In the genomic region with DNA sequence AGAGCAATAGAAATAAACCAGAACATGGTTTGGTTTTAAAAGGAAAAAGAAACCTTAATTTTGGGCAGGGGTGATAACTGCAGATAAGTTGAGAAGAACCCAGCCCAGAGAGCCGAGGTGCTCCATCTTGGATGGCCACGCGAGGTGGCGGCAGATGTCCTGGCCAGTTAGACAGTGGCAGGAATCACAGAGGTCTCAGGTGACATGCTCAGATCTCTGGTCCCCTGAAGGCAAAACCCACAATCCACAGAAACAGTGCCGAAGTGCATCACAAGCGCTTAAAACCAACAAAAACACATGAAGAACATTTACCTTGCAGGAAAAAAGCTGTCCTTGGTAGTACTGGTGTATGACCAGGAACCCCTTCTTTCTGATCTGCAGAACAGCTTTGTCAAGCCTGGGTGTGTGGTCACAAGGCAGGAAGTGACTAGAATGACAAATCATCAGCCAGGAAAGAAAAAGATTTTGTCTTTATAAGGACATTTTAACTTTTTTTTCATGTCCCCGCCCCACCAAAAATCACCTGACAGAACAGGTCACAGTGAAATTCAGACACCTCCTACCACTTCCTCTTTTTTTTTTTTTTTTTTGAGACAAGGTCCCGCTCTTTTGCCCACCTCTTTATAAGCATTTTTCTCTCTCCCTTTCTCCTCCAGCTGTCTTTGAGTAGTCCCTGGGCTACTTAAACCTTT, we compare ENCODE assay signal across 8 cellular contexts. TPM values are rescaled to one million over a fixed set of nuclear protein-coding genes. Genes with fewer than 3 reads are reported as not detected.
DNase-seq lines count a peak whose midpoint lies in the region; ATAC-seq and TF ChIP-seq lines count a peak whose summit lies in the region.

A gene with protein sequence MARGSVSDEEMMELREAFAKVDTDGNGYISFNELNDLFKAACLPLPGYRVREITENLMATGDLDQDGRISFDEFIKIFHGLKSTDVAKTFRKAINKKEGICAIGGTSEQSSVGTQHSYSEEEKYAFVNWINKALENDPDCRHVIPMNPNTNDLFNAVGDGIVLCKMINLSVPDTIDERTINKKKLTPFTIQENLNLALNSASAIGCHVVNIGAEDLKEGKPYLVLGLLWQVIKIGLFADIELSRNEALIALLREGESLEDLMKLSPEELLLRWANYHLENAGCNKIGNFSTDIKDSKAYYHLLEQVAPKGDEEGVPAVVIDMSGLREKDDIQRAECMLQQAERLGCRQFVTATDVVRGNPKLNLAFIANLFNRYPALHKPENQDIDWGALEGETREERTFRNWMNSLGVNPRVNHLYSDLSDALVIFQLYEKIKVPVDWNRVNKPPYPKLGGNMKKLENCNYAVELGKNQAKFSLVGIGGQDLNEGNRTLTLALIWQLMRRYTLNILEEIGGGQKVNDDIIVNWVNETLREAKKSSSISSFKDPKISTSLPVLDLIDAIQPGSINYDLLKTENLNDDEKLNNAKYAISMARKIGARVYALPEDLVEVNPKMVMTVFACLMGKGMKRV (minus strand): TSS at position 379 of the 692 bp plus-strand sequence. CDS start 22,515 bp downstream, outside the sequence.

- H3F3A ChIP-seq in PC-9 (ENCODE audit: insufficient read depth, low read depth) = peaks cover 12% of the 10 kb centered on the region

- intact Hi-C loops in PC-9 (cut with micrococcal nuclease; ENCODE audit: unreplicated experiment) = no loop called here
- intact Hi-C loops in activated T-helper 1 cell treated with anti-CD3 and anti-CD28 coated beads, Interleukin-12 subunit alpha, Interleukin-12 subunit beta, Interleukin-2, Interleukin-4 antibody, amounts not matched to agents 30 ng/mL and 10 ng/mL and 1 ng/mL, durations not matched to agents 14 hours and 24 hours and 36 hours (cut with micrococcal nuclease) = loop anchor here (1.0 to 2.0 kb wide), 4 partner anchors 9 to 841 kb away; a partner anchor contains a TSS
- intact Hi-C loops in left lung (cut with DNase I) = no loop called here
- intact Hi-C loops in posterior cingulate gyrus (cut with DNase I) = no loop called here

- no peaks in the 10 kb centered on the region for H3K9me3 Mint-ChIP-seq in activated T-helper 1 cell treated with anti-CD3 and anti-CD28 coated beads, Interleukin-12 subunit alpha, Interleukin-12 subunit beta, Interleukin-2, Interleukin-4 antibody, amounts not matched to agents 30 ng/mL and 10 ng/mL and 1 ng/mL, durations not matched to agents 14 hours and 24 hours and 36 hours

- H3K27me3 Mint-ChIP-seq in activated T-helper 1 cell treated with anti-CD3 and anti-CD28 coated beads, Interleukin-12 subunit alpha, Interleukin-12 subunit beta, Interleukin-2, Interleukin-4 antibody, amounts not matched to agents 30 ng/mL and 10 ng/mL and 1 ng/mL, durations not matched to agents 14 hours and 24 hours and 36 hours (ENCODE audit: insufficient read depth) = no peaks in the 10 kb centered on the region

- H3K27ac ChIP-seq in PC-9 = peak within 1 kb of the TSS; percentile 94
- peak within 1 kb of the TSS; percentile 62 to 93 for H3K27ac ChIP-seq in left lung

- H3K9me3 ChIP-seq in PC-9 (ENCODE audit: insufficient read depth, low read depth) (no peaks in the 10 kb centered on the region), left lung (no peaks in the 10 kb centered on the region)

- DNase-seq in PC-9 = peak; percentile 62 to 87
- peak; percentile 83 for DNase-seq in activated T-helper 1 cell treated with anti-CD3 and anti-CD28 coated beads, Interleukin-12 subunit alpha, Interleukin-12 subunit beta, Interleukin-2, Interleukin-4 antibody, amounts not matched to agents 30 ng/mL and 10 ng/mL and 1 ng/mL, durations not matched to agents 14 hours and 24 hours and 36 hours (ENCODE audit: low spot score)
- peak; percentile 46 to 82 for DNase-seq in left lung
- DNase-seq in stimulated activated CD8-positive, alpha-beta memory T cell treated with anti-CD3 and anti-CD28 coated beads, Interleukin-7, amount 100 ng/mL, for 1 hour (ENCODE audit: low read depth in 2 of 2) = peak; percentile 52 to 53
- DNase-seq in NCI-H510A (lab: John Stamatoyannopoulos, UW) = no peak
- DNase-seq in posterior cingulate gyrus = no peak

- ATAC-seq in GM18867 (IDR thresholded peaks at IDR 0.05; ENCODE audit: unreplicated experiment) = peak; percentile 66
- peak; percentile 57 for ATAC-seq in HG03039 (IDR thresholded peaks at IDR 0.05; ENCODE audit: unreplicated experiment)
- ATAC-seq in left lung = peak; percentile 71

- H3K36me3 ChIP-seq in PC-9 (ENCODE audit: low read depth) = peaks cover 6% of the 10 kb centered on the region; the same call in 1 of the 2 replicates
- H3K36me3 ChIP-seq in left lung = no peaks in the 10 kb centered on the region

- H3K27me3 ChIP-seq in PC-9 (ENCODE audit: insufficient read depth, low read depth) (no peaks in the 10 kb centered on the region), left lung (no peaks in the 10 kb centered on the region)

- peaks cover 47% of the 10 kb centered on the region for H3K79me2 ChIP-seq in PC-9 (ENCODE audit: low read depth)

- H2AFZ ChIP-seq in PC-9 = peak within 1 kb of the TSS; percentile 82

- BruUV-seq in PC-9 (replicated peaks; lab: Mats Ljungman, UMichigan) = TSS peak; percentile 53

- H3K36me3 Mint-ChIP-seq in activated T-helper 1 cell treated with anti-CD3 and anti-CD28 coated beads, Interleukin-12 subunit alpha, Interleukin-12 subunit beta, Interleukin-2, Interleukin-4 antibody, amounts not matched to agents 30 ng/mL and 10 ng/mL and 1 ng/mL, durations not matched to agents 14 hours and 24 hours and 36 hours (ENCODE audit: low read depth) = peaks cover 29% of the 10 kb centered on the region

- POLR2A ChIA-PET in PC-9 (lab: Charles Lee; ENCODE audit: unreplicated experiment) = interaction anchor here (0.6 to 1.0 kb wide), 8 partner anchors 8 to 494 kb away, joined by 4 to 34 read pairs (median 14); no protein-coding TSS in a partner anchor

- H3K4me1 Mint-ChIP-seq in activated T-helper 1 cell treated with anti-CD3 and anti-CD28 coated beads, Interleukin-12 subunit alpha, Interleukin-12 subunit beta, Interleukin-2, Interleukin-4 antibody, amounts not matched to agents 30 ng/mL and 10 ng/mL and 1 ng/mL, durations not matched to agents 14 hours and 24 hours and 36 hours (ENCODE audit: low read depth) = peaks cover 61% of the 10 kb centered on the region

- peak within 1 kb of the TSS; percentile 99 for H3K27ac Mint-ChIP-seq in activated T-helper 1 cell treated with anti-CD3 and anti-CD28 coated beads, Interleukin-12 subunit alpha, Interleukin-12 subunit beta, Interleukin-2, Interleukin-4 antibody, amounts not matched to agents 30 ng/mL and 10 ng/mL and 1 ng/mL, durations not matched to agents 14 hours and 24 hours and 36 hours

- H3K4me3 Mint-ChIP-seq in activated T-helper 1 cell treated with anti-CD3 and anti-CD28 coated beads, Interleukin-12 subunit alpha, Interleukin-12 subunit beta, Interleukin-2, Interleukin-4 antibody, amounts not matched to agents 30 ng/mL and 10 ng/mL and 1 ng/mL, durations not matched to agents 14 hours and 24 hours and 36 hours = peak within 1 kb of the TSS; percentile 97

- no peaks in the 10 kb centered on the region; the same call in 1 of the 2 replicates for H3K9me2 ChIP-seq in PC-9 (ENCODE audit: insufficient read depth)

- peaks cover 36% of the 10 kb centered on the region for H3K4me1 ChIP-seq in PC-9 (replicated peaks; ENCODE audit: insufficient read depth)
- H3K4me1 ChIP-seq in left lung = peaks cover 0 to 37% of the 10 kb centered on the region in 2 donors

- CTCF ChIA-PET in PC-9 (lab: Charles Lee) = interaction anchor here (0.5 kb wide), 1 partner anchor 917 kb away, joined by 4 read pairs; no protein-coding TSS in a partner anchor

- H3K4me2 ChIP-seq in PC-9 = peak within 1 kb of the TSS; percentile 89

- H3K4me3 ChIP-seq in PC-9 (peak within 1 kb of the TSS; percentile 72), left lung (peak within 1 kb of the TSS; percentile 12 to 52)

- peaks cover 10% of the 10 kb centered on the region for H4K20me1 ChIP-seq in PC-9 (ENCODE audit: insufficient read depth)

- TF ChIP-seq CTCF in PC-9 (conservative IDR thresholded peaks at IDR 0.05) (no peak), left lung (IDR thresholded peaks at IDR 0.05) (no peak)

RNA-seq across cellular contexts. Expression of the gene that starts here (rescaled TPM):
- total RNA-seq in PC-9 (2021) (131 and 197 TPM in 2 replicates), left lung (100 to 1,000 TPM; 119 to 401 TPM)
- 758 and 774 TPM in 2 replicates for total RNA-seq in activated T-helper 1 cell treated with anti-CD3 and anti-CD28 coated beads, Interleukin-12 subunit alpha, Interleukin-12 subunit beta, Interleukin-2, Interleukin-4 antibody, amounts not matched to agents 30 ng/mL and 10 ng/mL and 1 ng/mL, durations not matched to agents 14 hours and 24 hours and 36 hours

Comparison
In these comparisons a context has a peak if more than half of its experiments do, and no peak if none do; other contexts are left out.
1. DNase-seq: peak in PC-9 (2 of 2), activated T-helper 1 cell treated with anti-CD3 and anti-CD28 coated beads, Interleukin-12 subunit alpha, Interleukin-12 subunit beta, Interleukin-2, Interleukin-4 antibody, amounts not matched to agents 30 ng/mL and 10 ng/mL and 1 ng/mL, durations not matched to agents 14 hours and 24 hours and 36 hours (single experiment), left lung (2 of 2) and stimulated activated CD8-positive, alpha-beta memory T cell treated with anti-CD3 and anti-CD28 coated beads, Interleukin-7, amount 100 ng/mL, for 1 hour (2 of 2); none in NCI-H510A (single experiment) and posterior cingulate gyrus (0 of 10).
2. Peak in every context shown above with its lines, with median percentiles within 50 percentile points of each other: ATAC-seq.